17 cellular contexts compared by ENCODE assay signal in the genomic region with DNA sequence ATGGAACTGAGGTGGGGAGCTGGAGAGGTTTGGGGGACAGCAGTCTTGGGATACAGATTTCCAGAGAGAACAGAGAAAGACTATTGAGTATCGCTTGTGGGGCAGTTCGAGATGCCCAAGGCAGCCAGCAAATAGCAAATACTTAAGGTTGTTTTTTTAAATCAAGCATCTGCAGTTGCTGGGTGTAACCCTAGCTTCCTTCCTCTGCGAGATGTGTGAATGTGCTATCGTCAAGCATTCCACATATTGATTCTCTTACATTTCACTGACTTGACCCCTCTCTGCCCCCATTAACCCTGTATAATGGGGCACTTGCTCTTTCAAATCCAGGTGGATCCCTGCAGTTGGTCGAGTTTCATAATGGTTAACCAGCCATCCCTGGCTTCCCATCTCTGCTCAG. TPM values are rescaled to one million over a fixed set of nuclear protein-coding genes. Genes with fewer than 3 reads are reported as not detected.
"Had no signal": no experiment of that assay in that cellular context is flagged by ENCODE, and none has a peak within 500 bp of the region (broad histone marks: within the 10 kb centered on the region; RNA-seq: fewer than 3 reads in every experiment).

No MANE protein-coding gene starts in this region.

- H3K36me3 Mint-ChIP-seq: type B pancreatic cell had no signal

- H3K36me3 ChIP-seq: heart left ventricle, ovary, suprapubic skin, thyroid gland had no signal

- H3K4me1 ChIP-seq: heart left ventricle, suprapubic skin, thyroid gland had no signal

- H3K9me3 ChIP-seq: ovary, suprapubic skin, thyroid gland had no signal

- H3K27ac Mint-ChIP-seq: type B pancreatic cell had no signal

- ATAC-seq: esophagus mucosa; heart left ventricle; left lobe of liver; right cardiac atrium; stimulated activated naive CD8-positive, alpha-beta T cell treated with anti-CD3 and anti-CD28 coated beads, Interleukin-15, Interleukin-2, amounts not matched to agents 100 U/mL and 50 U/mL, for 24 hours had no signal

- H3K27me3 ChIP-seq: ovary, suprapubic skin, thyroid gland had no signal

- H3K4me3 ChIP-seq: coronary artery, heart left ventricle, ovary, suprapubic skin, thyroid gland had no signal

- H3K27ac ChIP-seq: coronary artery, heart left ventricle, ovary, suprapubic skin, thyroid gland had no signal

- DNase-seq: effector CD4-positive, alpha-beta T cell; heart left ventricle; hippocampal formation; kidney glomerular epithelial cell; mammary epithelial cell; ovary; right cardiac atrium; small intestine; stimulated activated CD4-positive, alpha-beta T cell treated with anti-CD3 and anti-CD28 coated beads, Interleukin-12 subunit alpha, Interleukin-12 subunit beta, amount 100 ng/mL, for 4 hours; stimulated activated naive CD8-positive, alpha-beta T cell treated with anti-CD3 and anti-CD28 coated beads, Interleukin-15, Interleukin-2, amounts not matched to agents 100 U/mL and 50 U/mL, for 24 hours; thyroid gland had no signal

RNA-seq across cellular contexts. Expression of gene KCNE5, which starts 23.5 kb away (rescaled TPM):
- total RNA-seq: esophagus mucosa, glomerular endothelial cell, left lobe of liver, thyroid gland had no signal
